Comparison of ENCODE assay signal across 8 cellular contexts in the genomic region with DNA sequence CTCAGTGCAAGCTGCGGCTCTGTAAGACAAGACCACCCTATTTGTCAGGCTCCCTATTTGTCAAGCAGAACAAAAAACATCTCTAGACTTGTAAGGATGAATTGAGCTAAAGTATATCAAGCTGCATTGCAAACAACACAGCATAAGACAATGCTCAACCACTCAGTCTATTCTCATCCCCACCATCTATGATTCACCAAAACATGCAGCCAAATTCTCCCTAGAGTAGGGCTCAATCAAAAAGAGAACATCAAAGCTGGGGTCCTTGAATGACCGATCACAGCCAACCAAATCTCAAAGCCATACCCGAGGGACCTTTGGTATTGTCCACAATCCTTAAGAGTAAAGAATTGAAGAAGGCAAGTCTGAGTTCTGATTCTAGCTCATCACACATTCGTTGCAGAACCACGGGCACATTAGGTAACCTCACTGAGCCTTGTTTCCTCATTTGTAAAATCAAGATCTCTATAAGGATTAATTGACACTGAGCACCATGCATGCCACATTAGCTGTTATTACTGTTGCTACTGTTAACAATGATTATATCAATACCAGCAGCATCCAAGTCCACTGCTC. TPM values are rescaled to one million over a fixed set of nuclear protein-coding genes. Genes with fewer than 3 reads are reported as not detected.
DNase-seq lines count a peak whose midpoint lies in the region; ATAC-seq and TF ChIP-seq lines count a peak whose summit lies in the region.

No MANE protein-coding gene starts in this region.

- intact Hi-C loops in esophagus muscularis mucosa (cut with DNase I), result no loop called here

- H3K4me3 ChIP-seq in BLaER1 treated with 17β-estradiol and CSF1 and Interleukin-3, amounts not matched to agents 10 nM and 100 nM, result no peak overlapping the region
- H3K4me3 ChIP-seq in esophagus muscularis mucosa, result no peak overlapping the region

- peaks cover 6 to 31% (median 27%) of the 10 kb centered on the region in 11 experiments; a peak in 20 of 22 replicates for H3K9me3 ChIP-seq in BLaER1 treated with 17β-estradiol and CSF1 and Interleukin-3, amounts not matched to agents 10 nM and 100 nM (replicated peaks in 1 of 11)
- no peaks in the 10 kb centered on the region for H3K9me3 ChIP-seq in esophagus muscularis mucosa

- peak overlapping the region in 10 of 11 experiments; percentile 12 to 68 (median 44); a peak in 14 of 22 replicates for H3K27ac ChIP-seq in BLaER1 treated with 17β-estradiol and CSF1 and Interleukin-3, amounts not matched to agents 10 nM and 100 nM
- peak overlapping the region; percentile 30 to 65 (median 60) for H3K27ac ChIP-seq in esophagus muscularis mucosa (replicated peaks in 1 of 4)

- ATAC-seq in GM19452 (IDR thresholded peaks at IDR 0.05; ENCODE audit: unreplicated experiment) (peak; percentile 24), HG03520 (IDR thresholded peaks at IDR 0.05; ENCODE audit: unreplicated experiment) (peak; percentile 29)

- H4K20me1 ChIP-seq in BLaER1 treated with 17β-estradiol and CSF1 and Interleukin-3, amounts not matched to agents 10 nM and 100 nM, result peaks cover 0 to 80% (median 45%) of the 10 kb centered on the region in 11 experiments; a peak in 14 of 22 replicates

- DNase-seq in esophagus muscularis mucosa (ENCODE audit: extremely low spot score), result no peak
- DNase-seq in NCI-H146 (lab: John Stamatoyannopoulos, UW), result no peak
- DNase-seq in dermis blood vessel endothelial cell, result no peak
- DNase-seq in SHP77 treated with DMSO at 0.1 percent for 48 hours (lab: John Stamatoyannopoulos, UW), result no peak
- DNase-seq in activated CD4-positive, alpha-beta T cell treated with anti-CD3 and anti-CD28 coated beads for 48 hours, result no peak

- no peak for TF ChIP-seq POLR2A in esophagus muscularis mucosa (IDR thresholded peaks at IDR 0.05; ENCODE audit: low read depth)

- 85% methylated on average over 5 of the region's 5 CpGs for WGBS in esophagus muscularis mucosa

- peaks cover 53 to 89% (median 74%) of the 10 kb centered on the region in 11 experiments for H3K36me3 ChIP-seq in BLaER1 treated with 17β-estradiol and CSF1 and Interleukin-3, amounts not matched to agents 10 nM and 100 nM
- peaks cover 0 to 20% (median 4%) of the 10 kb centered on the region in 4 donors for H3K36me3 ChIP-seq in esophagus muscularis mucosa

- no peaks in the 10 kb centered on the region for H3K27me3 ChIP-seq in BLaER1 treated with 17β-estradiol and CSF1 and Interleukin-3, amounts not matched to agents 10 nM and 100 nM
- no peaks in the 10 kb centered on the region for H3K27me3 ChIP-seq in esophagus muscularis mucosa

- no peak for TF ChIP-seq EP300 in esophagus muscularis mucosa (IDR thresholded peaks at IDR 0.05)

- peaks cover 28 to 63% (median 38%) of the 10 kb centered on the region in 10 experiments for H3K4me1 ChIP-seq in BLaER1 treated with 17β-estradiol and CSF1 and Interleukin-3, amounts not matched to agents 10 nM and 100 nM
- peaks cover 43 to 84% (median 71%) of the 10 kb centered on the region in 4 donors for H3K4me1 ChIP-seq in esophagus muscularis mucosa

- H3K4me2 ChIP-seq in BLaER1 treated with 17β-estradiol and CSF1 and Interleukin-3, amounts not matched to agents 10 nM and 100 nM, result peak overlapping the region; percentile 56 to 84 (median 70)

- TF ChIP-seq CTCF in esophagus muscularis mucosa (IDR thresholded peaks at IDR 0.05), result no peak

- H3K9ac ChIP-seq in BLaER1 treated with 17β-estradiol and CSF1 and Interleukin-3, amounts not matched to agents 10 nM and 100 nM, result peak overlapping the region in 1 of 11 experiments; percentile 20; a peak in 1 of 22 replicates

RNA-seq across cellular contexts. Expression of gene RFTN1, which starts 31.2 kb away (rescaled TPM):
- 100 to 1,000 TPM in 2 of 4 donors, 10 to 100 TPM in 2; 79.7 to 142 (median 104) TPM for total RNA-seq in esophagus muscularis mucosa
- total RNA-seq in dermis blood vessel endothelial cell, result 47.3 and 47.8 TPM in 2 replicates
